ENCODE assay signal across 15 cellular contexts in the genomic region with DNA sequence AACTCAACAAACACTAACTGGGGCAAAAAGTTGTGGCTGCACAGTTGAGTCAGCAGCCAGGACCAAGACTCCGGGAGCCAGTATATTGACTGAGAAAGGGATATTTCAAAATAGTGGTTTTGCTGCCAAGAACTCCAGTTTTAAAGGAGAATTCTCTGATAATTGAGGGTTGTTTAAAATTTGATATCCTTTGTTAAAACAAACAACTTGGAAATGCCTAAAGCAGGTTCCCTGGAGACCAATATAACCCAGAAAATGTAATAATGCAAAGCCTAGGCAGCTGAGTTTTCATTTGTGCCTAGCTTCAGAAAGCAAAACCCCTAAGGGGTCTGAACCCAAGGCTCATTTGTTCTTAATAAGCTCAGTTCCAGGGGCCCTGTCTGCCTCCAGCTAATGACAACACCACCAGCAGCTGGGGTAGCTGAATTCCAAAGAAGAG.
A peak's percentile ranks its signal among the peaks of the same experiment; 100 is the strongest.
DNase-seq lines count a peak whose midpoint lies in the region; ATAC-seq and TF ChIP-seq lines count a peak whose summit lies in the region.
"Had no signal": no experiment of that assay in that cellular context is flagged by ENCODE, and none has a peak within 500 bp of the region (broad histone marks: within the 10 kb centered on the region; RNA-seq: fewer than 3 reads in every experiment).

No MANE protein-coding gene starts in this region.

- H3K27me3 Mint-ChIP-seq in T-helper 17 cell: peaks cover 33% of the 10 kb centered on the region

- H3K9me3 ChIP-seq in A673 (ENCODE audit: low read depth, low read length, poor library complexity, severe bottlenecking): no peaks in the 10 kb centered on the region
- peaks cover 9% of the 10 kb centered on the region for H3K9me3 ChIP-seq in adipocyte (ENCODE audit: control insufficient read depth, low read length)
- no peaks in the 10 kb centered on the region for H3K9me3 ChIP-seq in right cardiac atrium (ENCODE audit: control insufficient read depth, low read length)
- H3K9me3 ChIP-seq in T-helper 17 cell (ENCODE audit: control insufficient read depth, low read length, poor library complexity, severe bottlenecking): no peaks in the 10 kb centered on the region
- H3K9me3 ChIP-seq: BLaER1, HAP-1, Peyer's patch had no signal

- no peaks in the 10 kb centered on the region for H3K4me1 Mint-ChIP-seq in T-helper 17 cell

- H3K27ac Mint-ChIP-seq in T-helper 17 cell: no peak overlapping the region

- POLR2A ChIA-PET in A673 (lab: Charles Lee; ENCODE audit: low non-redundant PET): no interaction called here

- BruUV-seq in A673 (replicated peaks; lab: Mats Ljungman, UMichigan): no TSS peak

- DNase-seq in A673 (ENCODE audit: low spot score) (peak; percentile 43), ELF-1 (ENCODE audit: low read depth, low spot score) (peak; percentile 31), adipocyte (ENCODE audit: low read depth) (peak; percentile 30), right cardiac atrium (peak; percentile 27 to 71 (median 48)), NCI-H1092 treated with DMSO at 0.1 percent for 48 hours (lab: John Stamatoyannopoulos, UW) (no peak), T-helper 17 cell (no peak)
- DNase-seq in activated naive CD4-positive, alpha-beta T cell treated with Interleukin-2 at 50 U/mL for 16 hours: no peak
- DNase-seq: DMS 273 treated with DMSO at 0.1 percent for 48 hours, EL, Karpas-422, NCI-H2081 treated with DMSO at 0.1 percent for 48 hours, NCI-H82, Peyer's patch had no signal

- no peak overlapping the region for H3K27ac ChIP-seq in A673 (ENCODE audit: low read depth, low read length, poor library complexity, severe bottlenecking)
- no peak overlapping the region for H3K27ac ChIP-seq in right cardiac atrium (ENCODE audit: low read length)
- H3K27ac ChIP-seq: BLaER1, Peyer's patch had no signal

- 42% methylated on average over 1 of the region's 1 CpG for WGBS in right cardiac atrium

- peaks cover 6% of the 10 kb centered on the region for H3K4me1 ChIP-seq in A673 (ENCODE audit: insufficient read depth, low read length, poor library complexity, severe bottlenecking)
- H3K4me1 ChIP-seq in adipocyte (ENCODE audit: control insufficient read depth, insufficient read depth, low read length): peaks cover 6% of the 10 kb centered on the region
- no peaks in the 10 kb centered on the region for H3K4me1 ChIP-seq in right cardiac atrium (ENCODE audit: control insufficient read depth, insufficient read depth, low read length)
- H3K4me1 ChIP-seq: BLaER1, HAP-1, Peyer's patch had no signal

- H3K27me3 ChIP-seq in A673 (replicated peaks; ENCODE audit: insufficient read depth, low read depth, low read length, poor library complexity) (no peaks in the 10 kb centered on the region), adipocyte (replicated peaks; ENCODE audit: control insufficient read depth, insufficient read depth, low read length) (peaks cover 3% of the 10 kb centered on the region), right cardiac atrium (ENCODE audit: control insufficient read depth, insufficient read depth) (no peaks in the 10 kb centered on the region)
- H3K27me3 ChIP-seq: BLaER1, Peyer's patch had no signal

- intact Hi-C loops in A673 (cut with micrococcal nuclease; ENCODE audit: unreplicated experiment): no loop called here
- intact Hi-C loops in right cardiac atrium (cut with DNase I): no loop called here

- no peak overlapping the region for H3K4me3 ChIP-seq in A673 (ENCODE audit: low read depth, low read length, poor library complexity, severe bottlenecking)
- H3K4me3 ChIP-seq in adipocyte (ENCODE audit: low read length): no peak overlapping the region
- H3K4me3 ChIP-seq in right cardiac atrium (ENCODE audit: low read length): no peak overlapping the region
- H3K4me3 ChIP-seq: BLaER1, HAP-1, Peyer's patch had no signal

- H3K36me3 Mint-ChIP-seq in T-helper 17 cell (ENCODE audit: low read depth): peaks cover 2% of the 10 kb centered on the region

- H3K4me3 Mint-ChIP-seq in T-helper 17 cell: no peak overlapping the region

- no peaks in the 10 kb centered on the region for H3K36me3 ChIP-seq in A673 (ENCODE audit: insufficient read depth, low read length, poor library complexity, severe bottlenecking)
- H3K36me3 ChIP-seq in adipocyte (ENCODE audit: control insufficient read depth, insufficient read depth, low read length, severe bottlenecking): no peaks in the 10 kb centered on the region
- H3K36me3 ChIP-seq: BLaER1, HAP-1, Peyer's patch had no signal

- no peak for TF ChIP-seq CTCF in A673 (conservative IDR thresholded peaks at IDR 0.05; ENCODE audit: low read depth, low read length)

- peak; percentile 75 to 88 for ATAC-seq in right cardiac atrium
- no peak for ATAC-seq in T-helper 17 cell

- CTCF ChIA-PET in A673 (lab: Charles Lee): no interaction called here

- H3K9ac ChIP-seq in adipocyte (ENCODE audit: low read length): no peak overlapping the region
- H3K9ac ChIP-seq: BLaER1 had no signal

Comparison
In these comparisons a context has a peak if more than half of its experiments do, and no peak if none do; other contexts are left out.
1. DNase-seq: peak in A673 (single experiment), ELF-1 (single experiment), adipocyte (single experiment) and right cardiac atrium (3 of 3); none in activated naive CD4-positive, alpha-beta T cell treated with Interleukin-2 at 50 U/mL for 16 hours (single experiment), NCI-H1092 treated with DMSO at 0.1 percent for 48 hours (single experiment) and T-helper 17 cell (0 of 3).